15 cellular contexts compared by ENCODE assay signal in the genomic region with DNA sequence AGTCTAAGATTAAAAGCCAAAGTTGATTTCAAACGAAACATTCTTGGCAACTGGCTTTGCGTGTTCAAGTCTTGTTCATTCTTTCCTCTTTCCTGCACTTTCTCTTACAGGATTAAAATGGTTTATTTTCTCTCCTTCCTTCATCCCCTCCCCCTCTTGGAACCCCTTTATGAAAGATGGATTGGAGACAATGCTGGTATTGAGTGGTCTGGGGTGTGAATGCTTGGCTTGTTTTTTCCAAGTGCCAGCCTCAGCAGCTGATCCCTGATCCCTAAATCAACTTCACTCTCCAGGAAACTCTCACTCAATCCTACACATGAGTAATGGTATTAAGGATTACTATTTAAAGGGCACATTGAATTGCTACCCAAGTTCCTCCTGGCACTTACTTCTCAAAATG. TPM values are rescaled to one million over a fixed set of nuclear protein-coding genes. Genes with fewer than 3 reads are reported as not detected.
DNase-seq lines count a peak whose midpoint lies in the region; ATAC-seq lines count a peak whose summit lies in the region.
"Had no signal": no experiment of that assay in that cellular context is flagged by ENCODE, and none has a peak within 500 bp of the region (broad histone marks: within the 10 kb centered on the region; RNA-seq: fewer than 3 reads in every experiment).

No MANE protein-coding gene starts in this region.

- ATAC-seq in HG02678 (IDR thresholded peaks at IDR 0.05; ENCODE audit: unreplicated experiment): no peak
- ATAC-seq: activated T-cell treated with anti-CD3 and anti-CD28 coated beads, Interleukin-2, amount 50 U/mL, for 72 hours; K562; PC-3 had no signal

- DNase-seq in RPMI7951 (ENCODE audit: low read depth) (peak; percentile 18), medulla oblongata (ENCODE audit: extremely low spot score) (peak; percentile 82), superior temporal gyrus (ENCODE audit: extremely low spot score) (peak; percentile 86), NCI-H1092 (lab: John Stamatoyannopoulos, UW) (no peak), GDM1 (lab: John Stamatoyannopoulos, UW) (no peak)
- DNase-seq: activated CD4-positive, alpha-beta memory T cell treated with anti-CD3 and anti-CD28 coated beads for 36 hours; activated T-cell treated with anti-CD3 and anti-CD28 coated beads, Interleukin-2, amount 50 U/mL, for 72 hours; PC-3; stimulated activated CD4-positive, alpha-beta T cell treated with anti-CD3 and anti-CD28 coated beads, Interleukin-4, amount 100 ng/mL, for 24 hours had no signal

- H3K27ac ChIP-seq in cingulate gyrus (ENCODE audit: low read depth, low read length): peak overlapping the region; percentile 62
- H3K27ac ChIP-seq: breast epithelium, ovary, thoracic aorta had no signal

RNA-seq across cellular contexts. Expression of a gene that starts 0.8 kb away (rescaled TPM):
- 0.12 and 0.59 TPM in 2 replicates for total RNA-seq in RPMI7951 (2014; rRNA removed; shearing (Covaris generic))
- total RNA-seq: activated CD4-positive, alpha-beta memory T cell treated with anti-CD3 and anti-CD28 coated beads for 36 hours; activated T-cell treated with anti-CD3 and anti-CD28 coated beads, Interleukin-2, amount 50 U/mL, for 72 hours had no signal

Comparison
In these comparisons a context has a peak if more than half of its experiments do, and no peak if none do; other contexts are left out.
1. DNase-seq: peak in RPMI7951 (single experiment), medulla oblongata (single experiment) and superior temporal gyrus (single experiment); none in NCI-H1092 (single experiment) and GDM1 (single experiment).